17 cellular contexts compared by ENCODE assay signal in genomic region chr2:225028572-225028971, GRCh38.
"Had no signal": no experiment of that assay in that cellular context is flagged by ENCODE, and none has a peak within 500 bp of the region (broad histone marks: within the 10 kb centered on the region; RNA-seq: fewer than 3 reads in every experiment).

No MANE protein-coding gene starts in this region.

- H3K27me3 Mint-ChIP-seq: naive B cell had no signal

- H3K4me3 ChIP-seq: gastrocnemius medialis, heart left ventricle, lower lobe of right lung, SJSA1, transverse colon had no signal

- DNase-seq: activated CD4-positive, alpha-beta T cell treated with anti-CD3 and anti-CD28 coated beads, Interleukin-2, amount 50 U/mL, for 48 hours; activated CD4-positive, CD25-positive, alpha-beta regulatory T cell treated with anti-CD3 and anti-CD28 coated beads, Interleukin-2, amount 50 U/mL, for 72 hours; activated CD8-positive, alpha-beta memory T cell treated with anti-CD3 and anti-CD28 coated beads, Interleukin-2, amount 50 U/mL, for 4 hours; amniotic stem cell; caudate nucleus; erythroblast; gastrocnemius medialis; heart left ventricle; left cardiac atrium; lower lobe of right lung; midbrain; naive B cell; stimulated activated CD4-positive, alpha-beta T cell treated with anti-CD3 and anti-CD28 coated beads, Interleukin-12 subunit alpha, Interleukin-12 subunit beta, amount 100 ng/mL, for 4 hours; stimulated activated CD4-positive, alpha-beta T cell treated with anti-CD3 and anti-CD28 coated beads, Interleukin-2, amount 100 ng/mL, for 24 hours; transverse colon had no signal

- H3K27me3 ChIP-seq: gastrocnemius medialis, heart left ventricle, SJSA1, transverse colon had no signal

- ATAC-seq: gastrocnemius medialis, heart left ventricle, left cardiac atrium, lower lobe of right lung had no signal

- H3K27ac ChIP-seq: gastrocnemius medialis, heart left ventricle, lower lobe of right lung, SJSA1, transverse colon had no signal

- H3K4me3 Mint-ChIP-seq: naive B cell had no signal

- H3K4me1 ChIP-seq: gastrocnemius medialis, SJSA1 had no signal

- H3K9me3 ChIP-seq: gastrocnemius medialis, heart left ventricle, lower lobe of right lung, SJSA1, transverse colon had no signal

- FAIRE-seq: colon had no signal

- H3K36me3 ChIP-seq: gastrocnemius medialis, heart left ventricle, lower lobe of right lung, SJSA1, transverse colon had no signal
